Comparison of ENCODE assay signal across 1 cellular context in genomic region chr19:1621574-1621973, GRCh38.
TF ChIP-seq lines count a peak whose summit lies in the region.

No MANE protein-coding gene starts in this region.

TF ChIP-seq in K562, 482 proteins besides CTCF, POLR2A, EP300 and RAD21:
- TF ChIP-seq CAMTA2 (CRISPR knock-in tag; conservative IDR thresholded peaks at IDR 0.05): no peak
- TF ChIP-seq POLR2G (IDR thresholded peaks at IDR 0.05; ENCODE audit: low read depth, low read length): peak; percentile 22
- TF ChIP-seq SREBF2 (CRISPR knock-in tag; IDR thresholded peaks at IDR 0.05): no peak
- 0 out of 2 replicates have a peak, but pooled peaks have one; percentile 14 for TF ChIP-seq RBFOX2 (IDR thresholded peaks at IDR 0.05; ENCODE audit: low read depth, low read length)
- no peak for TF ChIP-seq FOXK1 (CRISPR knock-in tag; IDR thresholded peaks at IDR 0.05; ENCODE audit: borderline replicate concordance)
- TF ChIP-seq ZNF609 (CRISPR knock-in tag; IDR thresholded peaks at IDR 0.05; ENCODE audit: borderline replicate concordance): no peak
- TF ChIP-seq THAP7 (CRISPR knock-in tag; IDR thresholded peaks at IDR 0.05): no peak
- TF ChIP-seq, protein P1, sequence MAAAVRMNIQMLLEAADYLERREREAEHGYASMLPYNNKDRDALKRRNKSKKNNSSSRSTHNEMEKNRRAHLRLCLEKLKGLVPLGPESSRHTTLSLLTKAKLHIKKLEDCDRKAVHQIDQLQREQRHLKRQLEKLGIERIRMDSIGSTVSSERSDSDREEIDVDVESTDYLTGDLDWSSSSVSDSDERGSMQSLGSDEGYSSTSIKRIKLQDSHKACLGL (CRISPR knock-in tag; IDR thresholded peaks at IDR 0.05; ENCODE audit: borderline replicate concordance, poor library complexity, severe bottlenecking): no peak
